10 cellular contexts compared by ENCODE assay signal in the genomic region with DNA sequence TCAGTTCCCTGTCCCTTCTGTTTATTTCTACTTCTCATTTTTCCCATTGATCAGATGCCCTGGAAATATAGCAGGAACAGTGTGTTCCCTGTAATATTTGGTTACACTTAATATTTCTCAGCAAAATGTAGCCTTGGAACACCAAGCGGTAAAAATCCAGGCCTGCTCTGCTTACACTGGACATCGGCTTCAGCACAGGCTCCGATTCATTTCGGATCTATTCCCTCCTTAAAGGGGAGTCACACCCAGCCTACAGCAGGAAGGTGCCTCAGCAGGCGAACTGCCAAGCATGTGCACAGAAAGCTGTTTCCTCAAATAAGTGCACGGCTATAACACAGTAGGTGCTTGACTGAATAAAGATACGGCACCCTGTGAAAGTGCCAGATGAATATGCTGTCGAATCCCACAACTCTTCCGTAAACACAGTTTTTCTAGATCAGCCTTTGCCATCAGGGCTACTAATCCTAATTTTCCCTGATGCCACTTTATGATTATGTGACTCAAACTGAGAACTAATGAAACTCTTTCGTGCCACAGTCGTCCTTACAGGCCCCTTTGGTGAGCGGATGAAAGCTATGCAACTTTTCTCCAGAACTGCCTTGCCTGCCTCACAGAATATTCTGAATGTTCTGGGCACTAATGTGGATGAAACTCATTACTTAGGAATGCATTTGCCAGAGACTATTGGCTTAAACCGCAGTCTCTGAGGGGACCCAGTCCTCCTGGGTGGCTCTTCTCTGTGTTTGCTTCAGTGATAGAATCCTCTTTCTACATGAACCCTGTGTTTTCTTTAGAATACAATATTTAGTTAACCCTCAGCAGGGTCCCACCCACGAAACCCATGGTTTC.
DNase-seq lines count a peak whose midpoint lies in the region; ATAC-seq, FAIRE-seq and TF ChIP-seq lines count a peak whose summit lies in the region.
"Had no signal": no experiment of that assay in that cellular context is flagged by ENCODE, and none has a peak within 500 bp of the region (broad histone marks: within the 10 kb centered on the region; RNA-seq: fewer than 3 reads in every experiment).

No MANE protein-coding gene starts in this region.

- H4K5ac ChIP-seq in IMR-90 (ENCODE audit: low read depth, low read length) = peak overlapping the region; percentile 82

- H3K27me3 ChIP-seq in IMR-90 (ENCODE audit: control insufficient read depth, insufficient read depth, low read length) (no peaks in the 10 kb centered on the region), tibial artery (no peaks in the 10 kb centered on the region)

- H2BK20ac ChIP-seq in IMR-90 (ENCODE audit: low read depth, low read length) = peak overlapping the region; percentile 68

- H3K36me3 ChIP-seq in IMR-90 (ENCODE audit: control insufficient read depth, insufficient read depth, low read length) (no peaks in the 10 kb centered on the region), tibial artery (no peaks in the 10 kb centered on the region)

- TF ChIP-seq CTCF in IMR-90 (conservative IDR thresholded peaks at IDR 0.05; ENCODE audit: low read depth, low read length) (no peak), tibial artery (IDR thresholded peaks at IDR 0.05) (no peak)

- 74% methylated on average over 5 of the region's 14 CpGs; no CpG with 5 or more reads in 1 of the 2 experiments for WGBS in IMR-90 (ENCODE audit: extremely low coverage in 2 of 2, insufficient read length in 1 of 2), 2 experiments

- intact Hi-C loops in IMR-90 (cut with micrococcal nuclease) = no loop called here
- intact Hi-C loops in tibial artery (cut with DNase I; ENCODE audit: low total_unique reads) = no loop called here

- H3K79me1 ChIP-seq in IMR-90 (ENCODE audit: low read depth in 1 of 2, low read length in 2 of 2) = no peaks in the 10 kb centered on the region

- no peak overlapping the region for H3K9ac ChIP-seq in IMR-90 (ENCODE audit: low read depth, low read length)

- DNase-seq in IMR-90 = peak; percentile 63
- DNase-seq in brain pericyte (ENCODE audit: low read depth, low spot score) = peak; percentile 64
- peak; percentile 59 for DNase-seq in kidney tubule cell (ENCODE audit: low spot score)
- peak in 1 of 2 donors; percentile 44 for DNase-seq in tibial artery
- DNase-seq in GM19239 (ENCODE audit: insufficient read length, low spot score) = no peak
- DNase-seq in NCI-H2107 treated with DMSO at 0.1 percent for 48 hours (lab: John Stamatoyannopoulos, UW; ENCODE audit: unreplicated experiment) = no peak
- no peak for DNase-seq in activated CD8-positive, alpha-beta memory T cell treated with anti-CD3 and anti-CD28 coated beads, Interleukin-2, amount 50 U/mL, for 48 hours
- DNase-seq: activated naive CD4-positive, alpha-beta T cell treated with anti-CD3 and anti-CD28 coated beads, Interleukin-2, amount 50 U/mL, for 16 hours; NCI-H2171 had no signal

- peak overlapping the region; percentile 7; the same call in 1 of the 2 replicates for H3K56ac ChIP-seq in IMR-90 (ENCODE audit: extremely low read depth, insufficient read depth, low read length)

- H3K4me2 ChIP-seq in IMR-90 (ENCODE audit: low read depth, low read length) = peak overlapping the region; percentile 34; the same call in 1 of the 2 replicates

- peak; percentile 21; the same call in 1 of the 2 replicates for TF ChIP-seq RAD21 in IMR-90 (IDR thresholded peaks at IDR 0.05; ENCODE audit: low read length)

- peak overlapping the region; percentile 73 for H3K23ac ChIP-seq in IMR-90 (ENCODE audit: low read depth, low read length)

- peak overlapping the region; percentile 70 for H2AFZ ChIP-seq in IMR-90 (replicated peaks; ENCODE audit: low read length, poor library complexity)

- H3K4me1 ChIP-seq in IMR-90 (ENCODE audit: control insufficient read depth, insufficient read depth, low read length) (peaks cover 11% of the 10 kb centered on the region), tibial artery (peaks cover 0 to 36% (median 15%) of the 10 kb centered on the region in 4 donors)

- H3K4me3 ChIP-seq in IMR-90 (ENCODE audit: insufficient read depth, low read depth, low read length) (no peak overlapping the region), tibial artery (no peak overlapping the region)

- peak overlapping the region; percentile 78 for H3K4ac ChIP-seq in IMR-90 (ENCODE audit: low read depth, low read length)

- in situ Hi-C loops in IMR-90 (cut with MboI; ENCODE audit: low sequenced_read_pairs) = no loop called here

- BruUV-seq in IMR-90 (replicated peaks; lab: Mats Ljungman, UMichigan) = no TSS peak

- no peaks in the 10 kb centered on the region for H4K20me1 ChIP-seq in IMR-90 (ENCODE audit: insufficient read depth, low read length)

- dilution Hi-C loops in IMR-90 (cut with HindIII; ENCODE audit: low sequenced_read_pairs, unreplicated experiment) = no loop called here

- peak overlapping the region; percentile 60; the same call in 2 of the 3 replicates for H2BK15ac ChIP-seq in IMR-90 (ENCODE audit: low read depth, low read length)

- peak overlapping the region in 1 of 2 experiments; percentile 55; a peak in 3 of 4 replicates for H4K8ac ChIP-seq in IMR-90 (ENCODE audit: low read depth in 2 of 2, low read length in 2 of 2)

- H3K9me1 ChIP-seq in IMR-90 (ENCODE audit: insufficient read depth, low read length) = peaks cover 13% of the 10 kb centered on the region; the same call in 1 of the 2 replicates

- H4K91ac ChIP-seq in IMR-90 (ENCODE audit: insufficient read depth, low read depth, low read length) = peak overlapping the region; percentile 81

- H2AK9ac ChIP-seq in IMR-90 (replicated peaks; ENCODE audit: low read depth, low read length, poor library complexity) = no peak overlapping the region

- H2BK120ac ChIP-seq in IMR-90 (ENCODE audit: low read depth, low read length) = peak overlapping the region; percentile 61

- H3K18ac ChIP-seq in IMR-90 (ENCODE audit: low read depth, low read length) = peak overlapping the region; percentile 90

- H2AK5ac ChIP-seq in IMR-90 (ENCODE audit: low read depth, low read length) = peak overlapping the region; percentile 65; the same call in 1 of the 2 replicates

- CTCF ChIA-PET in IMR-90 (lab: Yijun Ruan, JAX) = interaction anchor here (0.6 to 1.0 kb wide), 2 partner anchors 119 to 799 kb away, joined by 3 read pairs; no protein-coding TSS in a partner anchor

- POLR2A ChIA-PET in IMR-90 (lab: Charles Lee; ENCODE audit: unreplicated experiment) = no interaction called here

- peak; percentile 93 for ATAC-seq in IMR-90 (ENCODE audit: low read depth)

- H3K27ac ChIP-seq in IMR-90 (ENCODE audit: insufficient read depth, low read length) = peak overlapping the region; percentile 6; the same call in 1 of the 2 replicates
- H3K27ac ChIP-seq in tibial artery = peak overlapping the region; percentile 59 to 65
- H3K27ac ChIP-seq: HL-60 had no signal

- H2BK5ac ChIP-seq in IMR-90 (ENCODE audit: low read depth, low read length, poor library complexity, severe bottlenecking) = peak overlapping the region; percentile 66

- FAIRE-seq in GM19239 (lab: Jason Lieb, UNC) = no peak

- H3K9me3 ChIP-seq in IMR-90 (ENCODE audit: control insufficient read depth, insufficient read depth, low read length) (no peaks in the 10 kb centered on the region), tibial artery (no peaks in the 10 kb centered on the region)

- peak overlapping the region; percentile 76 for H3K14ac ChIP-seq in IMR-90 (replicated peaks; ENCODE audit: low read depth, low read length)

- no peak for TF ChIP-seq POLR2A in IMR-90 (IDR thresholded peaks at IDR 0.05; ENCODE audit: low read depth, low read length)

TF ChIP-seq in IMR-90, 13 proteins besides CTCF, POLR2A, EP300 and RAD21:
- TF ChIP-seq BHLHE40 (IDR thresholded peaks at IDR 0.05; ENCODE audit: low read depth, low read length) (peak; percentile 16; the same call in 1 of the 2 replicates), MAFK (IDR thresholded peaks at IDR 0.05; ENCODE audit: low read depth, low read length) (no peak), CEBPB (IDR thresholded peaks at IDR 0.05; ENCODE audit: low read depth, low read length) (no peak), MXI1 (IDR thresholded peaks at IDR 0.05; ENCODE audit: borderline replicate concordance, low read depth, low read length) (no peak), SMC3 (IDR thresholded peaks at IDR 0.05; ENCODE audit: low read depth, low read length) (no peak), FOS (IDR thresholded peaks at IDR 0.05; ENCODE audit: low read depth, low read length) (0 out of 2 replicates have a peak, but pooled peaks have one; percentile 11), RCOR1 (IDR thresholded peaks at IDR 0.05; ENCODE audit: insufficient replicate concordance, low read length) (no peak)

Comparison
In these comparisons a context has a peak if more than half of its experiments do, and no peak if none do; other contexts are left out.
1. DNase-seq: peak in IMR-90 (single experiment), brain pericyte (single experiment) and kidney tubule cell (single experiment); none in GM19239 (single experiment), NCI-H2107 treated with DMSO at 0.1 percent for 48 hours (single experiment) and activated CD8-positive, alpha-beta memory T cell treated with anti-CD3 and anti-CD28 coated beads, Interleukin-2, amount 50 U/mL, for 48 hours (single experiment).